Comparison of ENCODE assay signal across 25 cellular contexts in the genomic region with DNA sequence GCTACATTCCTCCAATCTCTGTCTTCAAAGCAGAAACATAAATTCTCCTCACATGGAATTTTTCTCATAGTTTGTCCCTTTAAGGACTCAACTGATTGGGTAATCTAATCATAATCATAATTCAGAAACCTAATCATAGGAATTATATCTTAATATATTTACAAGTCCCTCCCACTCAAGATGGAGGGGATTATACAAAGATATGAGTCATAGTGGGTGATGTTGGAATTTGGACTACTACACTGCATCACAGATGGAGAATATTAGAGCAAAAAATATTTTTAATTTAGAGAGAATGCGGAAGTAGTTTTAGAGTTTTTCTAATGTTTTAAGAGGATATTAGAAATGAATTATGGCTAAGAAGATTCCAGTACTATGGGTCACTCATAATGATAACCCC.
"Had no signal": no experiment of that assay in that cellular context is flagged by ENCODE, and none has a peak within 500 bp of the region (broad histone marks: within the 10 kb centered on the region; RNA-seq: fewer than 3 reads in every experiment).

No MANE protein-coding gene starts in this region.

- H3K9me3 Mint-ChIP-seq: endodermal cell, nephron progenitor cell had no signal

- H3K4me3 ChIP-seq: coronary artery, gastrocnemius medialis, left ventricle myocardium inferior, lower lobe of right lung, prostate gland, right lobe of liver, spleen, testis, tibial nerve, upper lobe of right lung, vagina had no signal

- H3K36me3 ChIP-seq: gastrocnemius medialis, left ventricle myocardium inferior, lower lobe of right lung, prostate gland, right lobe of liver, spleen, tibial nerve, upper lobe of right lung, vagina had no signal

- H3K27ac ChIP-seq: coronary artery, gastrocnemius medialis, left ventricle myocardium inferior, lower lobe of right lung, parathyroid adenoma, prostate gland, right lobe of liver, spleen, testis, tibial nerve, upper lobe of right lung, vagina had no signal

- H3K27ac Mint-ChIP-seq: endodermal cell; memory B cell; naive B cell; nephron progenitor cell; stimulated activated naive B cell treated with anti-CD40 and anti-IgM and Interleukin-4, amounts not matched to agents 10 μg/mL and 1 μg/mL and 100 μg/mL, for 72 hours; stimulated activated naive CD8-positive, alpha-beta T cell treated with anti-CD3 and anti-CD28 coated beads, Interleukin-15, amount 100 ng/mL, for 72 hours had no signal

- H3K27me3 Mint-ChIP-seq: memory B cell; naive B cell; stimulated activated naive B cell treated with anti-CD40 and anti-IgM and Interleukin-4, amounts not matched to agents 10 μg/mL and 1 μg/mL and 100 μg/mL, for 72 hours; stimulated activated naive CD8-positive, alpha-beta T cell treated with anti-CD3 and anti-CD28 coated beads, Interleukin-15, amount 100 ng/mL, for 72 hours had no signal

- DNase-seq: effector CD4-positive, alpha-beta T cell; endodermal cell; erythroblast; gastrocnemius medialis; glutamatergic neuron; left cardiac atrium; left ventricle myocardium inferior; lower lobe of right lung; naive B cell; nephron progenitor cell; right lobe of liver; spleen; stimulated activated CD4-positive, alpha-beta T cell treated with anti-CD3 and anti-CD28 coated beads, Interleukin-15, amount 100 ng/mL, for 24 hours; stimulated activated CD4-positive, alpha-beta T cell treated with anti-CD3 and anti-CD28 coated beads, Interleukin-2, amount 100 ng/mL, for 24 hours; stimulated activated CD4-positive, alpha-beta T cell treated with anti-CD3 and anti-CD28 coated beads, Interleukin-4, amount 100 ng/mL, for 4 hours; stimulated activated naive B cell treated with anti-CD40 and anti-IgM and Interleukin-4, amounts not matched to agents 10 μg/mL and 1 μg/mL and 100 μg/mL, for 72 hours; stimulated activated naive CD8-positive, alpha-beta T cell treated with anti-CD3 and anti-CD28 coated beads, Interleukin-15, amount 100 ng/mL, for 72 hours; testis; upper lobe of right lung had no signal

- H3K9ac ChIP-seq: parathyroid adenoma had no signal

- H3K9me3 ChIP-seq: gastrocnemius medialis, left ventricle myocardium inferior, lower lobe of right lung, prostate gland, right lobe of liver, testis, tibial nerve, upper lobe of right lung, vagina had no signal

- H3K4me1 Mint-ChIP-seq: endodermal cell; memory B cell; naive B cell; nephron progenitor cell; stimulated activated naive B cell treated with anti-CD40 and anti-IgM and Interleukin-4, amounts not matched to agents 10 μg/mL and 1 μg/mL and 100 μg/mL, for 72 hours; stimulated activated naive CD8-positive, alpha-beta T cell treated with anti-CD3 and anti-CD28 coated beads, Interleukin-15, amount 100 ng/mL, for 72 hours had no signal

- H3K4me3 Mint-ChIP-seq: endodermal cell; memory B cell; naive B cell; nephron progenitor cell; stimulated activated naive B cell treated with anti-CD40 and anti-IgM and Interleukin-4, amounts not matched to agents 10 μg/mL and 1 μg/mL and 100 μg/mL, for 72 hours; stimulated activated naive CD8-positive, alpha-beta T cell treated with anti-CD3 and anti-CD28 coated beads, Interleukin-15, amount 100 ng/mL, for 72 hours had no signal

- H3K4me1 ChIP-seq: gastrocnemius medialis, left ventricle myocardium inferior, lower lobe of right lung, parathyroid adenoma, prostate gland, right lobe of liver, spleen, testis, tibial nerve, upper lobe of right lung, vagina had no signal

- H3K27me3 ChIP-seq: gastrocnemius medialis, right lobe of liver, spleen, testis, tibial nerve, upper lobe of right lung, vagina had no signal

- H3K36me3 Mint-ChIP-seq: memory B cell; naive B cell; stimulated activated naive B cell treated with anti-CD40 and anti-IgM and Interleukin-4, amounts not matched to agents 10 μg/mL and 1 μg/mL and 100 μg/mL, for 72 hours had no signal
